ENCODE assay signal across 8 cellular contexts in the genomic region with DNA sequence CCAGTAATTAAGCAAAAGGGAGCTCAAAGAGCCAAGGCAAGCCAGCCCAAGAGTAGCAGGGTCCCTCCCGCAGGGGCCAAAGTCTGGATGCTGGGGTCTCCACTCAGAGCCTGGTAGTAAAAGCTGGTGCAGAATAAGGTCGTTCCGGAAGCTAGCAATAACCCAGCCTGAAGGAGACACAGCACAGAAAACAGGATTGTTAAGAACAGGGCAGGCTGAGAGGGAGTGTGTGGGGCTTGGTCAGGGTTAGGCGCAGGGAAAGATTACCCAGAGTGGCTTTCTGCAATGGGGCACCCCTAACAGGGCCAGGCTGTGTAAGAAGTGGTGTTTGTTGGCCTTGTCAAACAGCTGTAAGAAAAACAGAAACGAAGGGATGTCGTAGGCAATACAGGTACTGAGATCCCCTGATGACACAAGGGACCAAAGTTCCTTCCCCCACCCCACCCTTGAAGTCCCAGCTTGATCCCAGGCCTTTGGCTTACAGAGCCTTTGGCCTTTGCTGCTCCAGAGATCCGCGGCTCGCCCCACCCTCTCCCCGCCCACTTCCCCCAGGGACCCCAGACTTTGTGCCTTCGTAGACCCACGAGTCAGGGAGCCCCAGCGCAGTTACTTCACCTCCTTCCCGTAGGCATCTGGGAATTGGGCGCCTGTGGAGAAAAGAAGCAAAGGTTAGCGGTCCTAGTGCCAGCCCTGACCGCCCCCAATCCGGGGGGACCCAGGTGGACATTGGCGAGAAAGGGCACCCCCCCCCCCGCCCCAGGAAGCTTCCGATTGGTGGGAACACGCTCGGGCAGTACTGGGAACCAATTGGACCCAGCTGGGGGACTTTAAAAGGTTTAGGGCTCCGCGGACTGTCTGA. TPM values are rescaled to one million over a fixed set of nuclear protein-coding genes. Genes with fewer than 3 reads are reported as not detected.
DNase-seq lines count a peak whose midpoint lies in the region; ATAC-seq, FAIRE-seq and TF ChIP-seq lines count a peak whose summit lies in the region.

No MANE protein-coding gene starts in this region.

- H3K27ac ChIP-seq in RWPE1 (peak overlapping the region; percentile 88), HepG2 (ENCODE audit: extremely low read length, insufficient read depth, low read length) (peak overlapping the region; percentile 99)

- TF ChIP-seq EP300 in HepG2 (IDR thresholded peaks at IDR 0.05; ENCODE audit: low read depth in 2 of 2, low read length in 2 of 2) = no peak; a peak in 1 of 4 replicates
- TF ChIP-seq EP300 in HepG2 (CRISPR knock-in tag; IDR thresholded peaks at IDR 0.05; ENCODE audit: borderline replicate concordance) = no peak

- H3K36me3 Mint-ChIP-seq in central memory CD8-positive, alpha-beta T cell (ENCODE audit: insufficient read depth) = peaks cover 5% of the 10 kb centered on the region

- peak overlapping the region; percentile 76 to 95 (median 80) for H3K4me3 ChIP-seq in HepG2 (replicated peaks in 1 of 3; ENCODE audit: insufficient read depth in 1 of 3, low read depth in 2 of 3, low read length in 3 of 3)

- no peak for TF ChIP-seq CTCF in RWPE1 (conservative IDR thresholded peaks at IDR 0.05; ENCODE audit: low read depth)
- no peak for TF ChIP-seq CTCF in HepG2 (CRISPR knock-in tag; IDR thresholded peaks at IDR 0.05)
- no peak for TF ChIP-seq CTCF in GM10248 (IDR thresholded peaks at IDR 0.05; ENCODE audit: control extremely low read depth, extremely low read depth, low read depth, missing control alignments)

- in situ Hi-C loops in HepG2 (cut with HindIII; ENCODE audit: extremely low pct_ligation_motif_present, low pct_unique_long_range_greater_than_20kb) = no loop called here

- H3K27me3 ChIP-seq in HepG2 (ENCODE audit: control insufficient read depth in 1 of 2, insufficient read depth in 2 of 2, low read length in 2 of 2) = no peaks in the 10 kb centered on the region; a peak in 2 of 5 replicates

- no peak for TF ChIP-seq RAD21 in HepG2 (CRISPR knock-in tag; IDR thresholded peaks at IDR 0.05)

- peaks cover 18% of the 10 kb centered on the region for H3K4me1 ChIP-seq in HepG2 (ENCODE audit: insufficient read depth, low read length)

- CTCF ChIA-PET in RWPE1 (lab: Yijun Ruan, JAX) = interaction anchor here (0.6 to 1.6 kb wide), 5 partner anchors 33 to 68 kb away, joined by 3 to 8 read pairs (median 3); no protein-coding TSS in a partner anchor
- CTCF ChIA-PET in HepG2 (lab: Yijun Ruan, JAX; ENCODE audit: low intra/inter-chr PET ratio, low total read pairs) = no interaction called here
- CTCF ChIA-PET in GM10248 (lab: Yijun Ruan, JAX) = interaction anchor here (0.8 to 2.1 kb wide), 10 partner anchors 9 to 186 kb away, joined by 3 to 10 read pairs (median 3); a partner anchor contains a TSS

- peak; percentile 95 for FAIRE-seq in HepG2 (lab: Jason Lieb, UNC)

- H3K9me3 Mint-ChIP-seq in central memory CD8-positive, alpha-beta T cell = no peaks in the 10 kb centered on the region

- no peaks in the 10 kb centered on the region for H3K36me3 ChIP-seq in HepG2 (replicated peaks in 1 of 2; ENCODE audit: control insufficient read depth in 1 of 2, insufficient read depth in 2 of 2, low read length in 2 of 2)

- H3K4me3 Mint-ChIP-seq in central memory CD8-positive, alpha-beta T cell = peak overlapping the region; percentile 93

- H3K27me3 Mint-ChIP-seq in central memory CD8-positive, alpha-beta T cell = no peaks in the 10 kb centered on the region

- TSS peak; percentile 87 for BruUV-seq in HepG2 (replicated peaks; lab: Mats Ljungman, UMichigan)

- peak overlapping the region; percentile 90 for H3K9ac ChIP-seq in HepG2 (ENCODE audit: insufficient read depth, low read depth, low read length)

- no peak overlapping the region for H2AFZ ChIP-seq in HepG2 (ENCODE audit: low read length)

- H3K27ac Mint-ChIP-seq in central memory CD8-positive, alpha-beta T cell (ENCODE audit: low read depth) = peak overlapping the region; percentile 78

- H3K4me1 Mint-ChIP-seq in central memory CD8-positive, alpha-beta T cell = peaks cover 19% of the 10 kb centered on the region

- H3K4me2 ChIP-seq in HepG2 (ENCODE audit: low read depth, low read length) = peak overlapping the region; percentile 100

- peaks cover 4% of the 10 kb centered on the region for H3K79me2 ChIP-seq in HepG2 (ENCODE audit: insufficient read depth, low read length)

- POLR2A ChIA-PET in RWPE1 (lab: Yijun Ruan, JAX; ENCODE audit: low non-redundant PET) (interaction anchor here (0.5 to 1.1 kb wide), 4 partner anchors 9 to 79 kb away, joined by 3 to 13 read pairs (median 5); a partner anchor contains a TSS), HepG2 (lab: Yijun Ruan, JAX) (interaction anchor here (0.7 to 3.3 kb wide), 46 partner anchors 9 to 820 kb away, joined by 3 to 76 read pairs (median 5); a partner anchor contains a TSS), GM10248 (lab: Yijun Ruan, JAX) (interaction anchor here (0.6 to 2.3 kb wide), 14 partner anchors 9 to 483 kb away, joined by 3 to 10 read pairs (median 4); a partner anchor contains a TSS)

- TF ChIP-seq POLR2A in HepG2 (IDR thresholded peaks at IDR 0.05; ENCODE audit: insufficient read depth in 1 of 2, low read depth in 2 of 2, low read length in 2 of 2) = peak in 1 of 2 experiments; percentile 57; a peak in 2 of 4 replicates

- intact Hi-C loops in HepG2 (cut with micrococcal nuclease; ENCODE audit: unreplicated experiment) = loop anchor here (5.0 kb wide), 2 partner anchors 46 to 79 kb away; a partner anchor contains a TSS

- no peak for ATAC-seq in central memory CD8-positive, alpha-beta T cell (replicated peaks; ENCODE audit: extremely low read depth, poor library complexity, severe bottlenecking)
- ATAC-seq in HepG2 = peak; percentile 63
- ATAC-seq in GM21360 (IDR thresholded peaks at IDR 0.05; ENCODE audit: unreplicated experiment) = no peak

- H3K9me3 ChIP-seq in HepG2 (ENCODE audit: low read length) = no peaks in the 10 kb centered on the region

- 3% methylated on average over 14 of the region's 25 CpGs for WGBS in HepG2 (ENCODE audit: low lambda C conversion rate)

- peak; percentile 23 for DNase-seq in stimulated activated CD4-positive, alpha-beta T cell treated with anti-CD3 and anti-CD28 coated beads, Interleukin-4, amount 100 ng/mL, for 1 hour
- no peak for DNase-seq in stimulated activated CD4-positive, alpha-beta T cell treated with anti-CD3 and anti-CD28 coated beads, Interleukin-1b, Interleukin-23, amount 100 ng/mL, for 48 hours
- DNase-seq in RWPE1 (ENCODE audit: low spot score) = peak; percentile 64
- no peak for DNase-seq in central memory CD8-positive, alpha-beta T cell (ENCODE audit: low spot score in 2 of 2)
- DNase-seq in HepG2 (ENCODE audit: low spot score) = peak; percentile 79
- peak; percentile 55 for DNase-seq in stromal cell of bone marrow (ENCODE audit: low read depth)
- DNase-seq in GM10248 (ENCODE audit: extremely low spot score) = no peak

- no peaks in the 10 kb centered on the region for H4K20me1 ChIP-seq in HepG2 (ENCODE audit: insufficient read depth, low read length)

RNA-seq across cellular contexts. Expression of a gene that starts 0.6 kb away (rescaled TPM):
- total RNA-seq in HepG2 (2016; rRNA removed; fragmentation: Illumina TruSeq; extraction: Trizol) = 231 and 246 TPM in 2 replicates
- 134 and 136 TPM in 2 replicates for total RNA-seq in HepG2 (2016; cell fraction: cytosol; rRNA removed; fragmentation: Illumina TruSeq; extraction: Trizol; ENCODE audit: low read depth)
- total RNA-seq in HepG2 (2016; cell fraction: insoluble cytoplasmic fraction; rRNA removed; fragmentation: Illumina TruSeq; extraction: Trizol) = 236 and 264 TPM in 2 replicates
- 153 and 183 TPM in 2 replicates for total RNA-seq in HepG2 (2016; cell fraction: membrane; rRNA removed; fragmentation: Illumina TruSeq; extraction: Trizol)
- 79.6 and 83.0 TPM in 2 replicates for total RNA-seq in HepG2 (2016; cell fraction: nucleus; rRNA removed; fragmentation: Illumina TruSeq; extraction: Trizol)
- 240 and 252 TPM in 2 replicates for polyA plus RNA-seq in HepG2 (2011; rRNA removed)
- polyA plus RNA-seq in HepG2 (2011; cell fraction: cytosol; rRNA removed) = 131 and 354 TPM in 2 replicates
- polyA plus RNA-seq in HepG2 (2011; cell fraction: nucleus; rRNA removed) = 114 and 132 TPM in 2 replicates
- 90.5 and 138 TPM in 2 replicates for polyA plus RNA-seq in HepG2 (2012)
- polyA plus RNA-seq in HepG2 (2016; cell fraction: cytosol; fragmentation: Illumina TruSeq; extraction: Trizol; ENCODE audit: low read depth) = 119 and 129 TPM in 2 replicates
- 192 and 206 TPM in 2 replicates for polyA plus RNA-seq in HepG2 (2016; cell fraction: insoluble cytoplasmic fraction; fragmentation: Illumina TruSeq; extraction: Trizol; ENCODE audit: low read depth)
- 118 and 127 TPM in 2 replicates for polyA plus RNA-seq in HepG2 (2016; cell fraction: membrane; fragmentation: Illumina TruSeq; extraction: Trizol; ENCODE audit: low read depth)
- 132 and 144 TPM in 2 replicates for polyA plus RNA-seq in HepG2 (2016; cell fraction: nucleus; fragmentation: Illumina TruSeq; extraction: Trizol; ENCODE audit: insufficient read depth, low read depth)
- 48.7 and 83.2 TPM in 2 replicates for polyA minus RNA-seq in HepG2 (2011; rRNA and poly(A)+ RNA removed; ENCODE audit: low replicate concordance)
- polyA minus RNA-seq in HepG2 (2011; cell fraction: cytosol; rRNA and poly(A)+ RNA removed) = 28.3 and 28.4 TPM in 2 replicates
- 22.9 and 31.3 TPM in 2 replicates for polyA minus RNA-seq in HepG2 (2011; cell fraction: nucleus; rRNA and poly(A)+ RNA removed)

RNA-seq across cellular contexts. Expression of a gene that starts 4.4 kb away (rescaled TPM):
- 1.4 and 1.9 TPM in 2 replicates for total RNA-seq in HepG2 (2016; rRNA removed; fragmentation: Illumina TruSeq; extraction: Trizol)
- 0.40 and 0.44 TPM in 2 replicates for total RNA-seq in HepG2 (2016; cell fraction: cytosol; rRNA removed; fragmentation: Illumina TruSeq; extraction: Trizol; ENCODE audit: low read depth)
- 1.2 and 2.6 TPM in 2 replicates for total RNA-seq in HepG2 (2016; cell fraction: insoluble cytoplasmic fraction; rRNA removed; fragmentation: Illumina TruSeq; extraction: Trizol)
- total RNA-seq in HepG2 (2016; cell fraction: membrane; rRNA removed; fragmentation: Illumina TruSeq; extraction: Trizol) = 1.5 and 2.4 TPM in 2 replicates
- total RNA-seq in HepG2 (2016; cell fraction: nucleus; rRNA removed; fragmentation: Illumina TruSeq; extraction: Trizol) = 2.7 and 3.8 TPM in 2 replicates
- 11.0 and 15.1 TPM in 2 replicates for polyA plus RNA-seq in HepG2 (2011; rRNA removed)
- polyA plus RNA-seq in HepG2 (2011; cell fraction: cytosol; rRNA removed) = 2.6 and 3.0 TPM in 2 replicates
- 141 and 149 TPM in 2 replicates for polyA plus RNA-seq in HepG2 (2011; cell fraction: nucleus; rRNA removed)
- polyA plus RNA-seq in HepG2 (2012) = 18.1 and 23.2 TPM in 2 replicates
- polyA plus RNA-seq in HepG2 (2016; cell fraction: cytosol; fragmentation: Illumina TruSeq; extraction: Trizol; ENCODE audit: low read depth) = 0.35 and 0.41 TPM in 2 replicates
- 3.3 and 5.2 TPM in 2 replicates for polyA plus RNA-seq in HepG2 (2016; cell fraction: insoluble cytoplasmic fraction; fragmentation: Illumina TruSeq; extraction: Trizol; ENCODE audit: low read depth)
- 1.3 and 1.8 TPM in 2 replicates for polyA plus RNA-seq in HepG2 (2016; cell fraction: membrane; fragmentation: Illumina TruSeq; extraction: Trizol; ENCODE audit: low read depth)
- polyA plus RNA-seq in HepG2 (2016; cell fraction: nucleus; fragmentation: Illumina TruSeq; extraction: Trizol; ENCODE audit: insufficient read depth, low read depth) = 32.4 and 37.8 TPM in 2 replicates
- 2.3 and 4.3 TPM in 2 replicates for polyA minus RNA-seq in HepG2 (2011; rRNA and poly(A)+ RNA removed; ENCODE audit: low replicate concordance)
- 2.6 and 3.8 TPM in 2 replicates for polyA minus RNA-seq in HepG2 (2011; cell fraction: cytosol; rRNA and poly(A)+ RNA removed)
- 8.2 and 9.3 TPM in 2 replicates for polyA minus RNA-seq in HepG2 (2011; cell fraction: nucleus; rRNA and poly(A)+ RNA removed)

RNA-seq across cellular contexts. Expression of a gene that starts 8.9 kb away (rescaled TPM):
- 5.6 and 6.0 TPM in 2 replicates for total RNA-seq in HepG2 (2016; rRNA removed; fragmentation: Illumina TruSeq; extraction: Trizol)
- 2.3 and 3.9 TPM in 2 replicates for total RNA-seq in HepG2 (2016; cell fraction: cytosol; rRNA removed; fragmentation: Illumina TruSeq; extraction: Trizol; ENCODE audit: low read depth)
- total RNA-seq in HepG2 (2016; cell fraction: insoluble cytoplasmic fraction; rRNA removed; fragmentation: Illumina TruSeq; extraction: Trizol) = 4.8 and 6.1 TPM in 2 replicates
- 4.6 and 4.9 TPM in 2 replicates for total RNA-seq in HepG2 (2016; cell fraction: membrane; rRNA removed; fragmentation: Illumina TruSeq; extraction: Trizol)
- 3.3 and 4.4 TPM in 2 replicates for total RNA-seq in HepG2 (2016; cell fraction: nucleus; rRNA removed; fragmentation: Illumina TruSeq; extraction: Trizol)
- 6.1 and 6.2 TPM in 2 replicates for polyA plus RNA-seq in HepG2 (2011; rRNA removed)
- 4.7 and 5.9 TPM in 2 replicates for polyA plus RNA-seq in HepG2 (2011; cell fraction: cytosol; rRNA removed)
- polyA plus RNA-seq in HepG2 (2011; cell fraction: nucleus; rRNA removed) = 20.8 and 23.5 TPM in 2 replicates
- 6.2 and 7.3 TPM in 2 replicates for polyA plus RNA-seq in HepG2 (2012)
- polyA plus RNA-seq in HepG2 (2016; cell fraction: cytosol; fragmentation: Illumina TruSeq; extraction: Trizol; ENCODE audit: low read depth) = 6.7 and 7.7 TPM in 2 replicates
- polyA plus RNA-seq in HepG2 (2016; cell fraction: insoluble cytoplasmic fraction; fragmentation: Illumina TruSeq; extraction: Trizol; ENCODE audit: low read depth) = 8.1 and 10.5 TPM in 2 replicates
- 10.8 and 11.9 TPM in 2 replicates for polyA plus RNA-seq in HepG2 (2016; cell fraction: membrane; fragmentation: Illumina TruSeq; extraction: Trizol; ENCODE audit: low read depth)
- 12.3 and 12.8 TPM in 2 replicates for polyA plus RNA-seq in HepG2 (2016; cell fraction: nucleus; fragmentation: Illumina TruSeq; extraction: Trizol; ENCODE audit: insufficient read depth, low read depth)
- 7.6 and 8.3 TPM in 2 replicates for polyA minus RNA-seq in HepG2 (2011; rRNA and poly(A)+ RNA removed; ENCODE audit: low replicate concordance)
- polyA minus RNA-seq in HepG2 (2011; cell fraction: cytosol; rRNA and poly(A)+ RNA removed) = 2.6 and 3.8 TPM in 2 replicates
- 4.2 and 5.4 TPM in 2 replicates for polyA minus RNA-seq in HepG2 (2011; cell fraction: nucleus; rRNA and poly(A)+ RNA removed)

RNA-seq across cellular contexts. Expression of a gene that starts 16.9 kb away (rescaled TPM):
- not detected in 2 replicates for total RNA-seq in HepG2 (2016; rRNA removed; fragmentation: Illumina TruSeq; extraction: Trizol)
- total RNA-seq in HepG2 (2016; cell fraction: cytosol; rRNA removed; fragmentation: Illumina TruSeq; extraction: Trizol; ENCODE audit: low read depth) = not detected in 2 replicates
- not detected in 2 replicates for total RNA-seq in HepG2 (2016; cell fraction: insoluble cytoplasmic fraction; rRNA removed; fragmentation: Illumina TruSeq; extraction: Trizol)
- total RNA-seq in HepG2 (2016; cell fraction: membrane; rRNA removed; fragmentation: Illumina TruSeq; extraction: Trizol) = not detected in 2 replicates
- not detected in 2 replicates for total RNA-seq in HepG2 (2016; cell fraction: nucleus; rRNA removed; fragmentation: Illumina TruSeq; extraction: Trizol)
- not detected in 2 replicates for polyA plus RNA-seq in HepG2 (2011; rRNA removed)
- polyA plus RNA-seq in HepG2 (2011; cell fraction: cytosol; rRNA removed) = not detected in 2 replicates
- polyA plus RNA-seq in HepG2 (2011; cell fraction: nucleus; rRNA removed) = 0.19 TPM in 1 of 2 replicates, not detected in the other
- not detected in 2 replicates for polyA plus RNA-seq in HepG2 (2012)
- polyA plus RNA-seq in HepG2 (2016; cell fraction: cytosol; fragmentation: Illumina TruSeq; extraction: Trizol; ENCODE audit: low read depth) = not detected in 2 replicates
- not detected in 2 replicates for polyA plus RNA-seq in HepG2 (2016; cell fraction: insoluble cytoplasmic fraction; fragmentation: Illumina TruSeq; extraction: Trizol; ENCODE audit: low read depth)
- not detected in 2 replicates for polyA plus RNA-seq in HepG2 (2016; cell fraction: membrane; fragmentation: Illumina TruSeq; extraction: Trizol; ENCODE audit: low read depth)
- polyA plus RNA-seq in HepG2 (2016; cell fraction: nucleus; fragmentation: Illumina TruSeq; extraction: Trizol; ENCODE audit: insufficient read depth, low read depth) = not detected in 2 replicates
- not detected in 2 replicates for polyA minus RNA-seq in HepG2 (2011; rRNA and poly(A)+ RNA removed; ENCODE audit: low replicate concordance)
- not detected in 2 replicates for polyA minus RNA-seq in HepG2 (2011; cell fraction: cytosol; rRNA and poly(A)+ RNA removed)
- polyA minus RNA-seq in HepG2 (2011; cell fraction: nucleus; rRNA and poly(A)+ RNA removed) = not detected in 2 replicates

RNA-seq across cellular contexts. Expression of a gene that starts 22.1 kb away (rescaled TPM):
- not detected in 2 replicates for total RNA-seq in HepG2 (2016; rRNA removed; fragmentation: Illumina TruSeq; extraction: Trizol)
- not detected in 2 replicates for total RNA-seq in HepG2 (2016; cell fraction: cytosol; rRNA removed; fragmentation: Illumina TruSeq; extraction: Trizol; ENCODE audit: low read depth)
- not detected in 2 replicates for total RNA-seq in HepG2 (2016; cell fraction: insoluble cytoplasmic fraction; rRNA removed; fragmentation: Illumina TruSeq; extraction: Trizol)
- total RNA-seq in HepG2 (2016; cell fraction: membrane; rRNA removed; fragmentation: Illumina TruSeq; extraction: Trizol) = not detected in 2 replicates
- total RNA-seq in HepG2 (2016; cell fraction: nucleus; rRNA removed; fragmentation: Illumina TruSeq; extraction: Trizol) = not detected in 2 replicates
- polyA plus RNA-seq in HepG2 (2011; rRNA removed) = not detected in 2 replicates
- polyA plus RNA-seq in HepG2 (2011; cell fraction: cytosol; rRNA removed) = not detected in 2 replicates
- polyA plus RNA-seq in HepG2 (2011; cell fraction: nucleus; rRNA removed) = not detected in 2 replicates
- polyA plus RNA-seq in HepG2 (2012) = not detected in 2 replicates
- polyA plus RNA-seq in HepG2 (2016; cell fraction: cytosol; fragmentation: Illumina TruSeq; extraction: Trizol; ENCODE audit: low read depth) = not detected in 2 replicates
- polyA plus RNA-seq in HepG2 (2016; cell fraction: insoluble cytoplasmic fraction; fragmentation: Illumina TruSeq; extraction: Trizol; ENCODE audit: low read depth) = not detected in 2 replicates
- polyA plus RNA-seq in HepG2 (2016; cell fraction: membrane; fragmentation: Illumina TruSeq; extraction: Trizol; ENCODE audit: low read depth) = not detected in 2 replicates
- not detected in 2 replicates for polyA plus RNA-seq in HepG2 (2016; cell fraction: nucleus; fragmentation: Illumina TruSeq; extraction: Trizol; ENCODE audit: insufficient read depth, low read depth)
- not detected in 2 replicates for polyA minus RNA-seq in HepG2 (2011; rRNA and poly(A)+ RNA removed; ENCODE audit: low replicate concordance)
- polyA minus RNA-seq in HepG2 (2011; cell fraction: cytosol; rRNA and poly(A)+ RNA removed) = not detected in 2 replicates
- polyA minus RNA-seq in HepG2 (2011; cell fraction: nucleus; rRNA and poly(A)+ RNA removed) = not detected in 2 replicates

Comparison
In these comparisons a context has a peak if more than half of its experiments do, and no peak if none do; other contexts are left out.
1. DNase-seq: peak in stimulated activated CD4-positive, alpha-beta T cell treated with anti-CD3 and anti-CD28 coated beads, Interleukin-4, amount 100 ng/mL, for 1 hour (single experiment), RWPE1 (single experiment), HepG2 (single experiment) and stromal cell of bone marrow (single experiment); none in stimulated activated CD4-positive, alpha-beta T cell treated with anti-CD3 and anti-CD28 coated beads, Interleukin-1b, Interleukin-23, amount 100 ng/mL, for 48 hours (single experiment), central memory CD8-positive, alpha-beta T cell (0 of 2) and GM10248 (single experiment).